In genomic region chr14:90971687-90972086, GRCh38 we compare ENCODE assay signal across 22 cellular contexts.
"Had no signal": no experiment of that assay in that cellular context is flagged by ENCODE, and none has a peak within 500 bp of the region (broad histone marks: within the 10 kb centered on the region; RNA-seq: fewer than 3 reads in every experiment).

No MANE protein-coding gene starts in this region.

- H3K27me3 ChIP-seq: MG63, SJSA1 had no signal

- H3K4me3 ChIP-seq: MG63, SJSA1, SK-N-MC had no signal

- H3K9me3 ChIP-seq: MG63, SJSA1 had no signal

- H3K36me3 ChIP-seq: MG63, SJSA1 had no signal

- H3K27ac ChIP-seq: SJSA1, SK-N-MC had no signal

- H3K4me1 ChIP-seq: SJSA1 had no signal

- DNase-seq: Karpas-422, KG1, MG63, NCI-H1092, NCI-H1105 treated with DMSO at 0.1 percent for 48 hours, NCI-H1417 treated with DMSO at 0.1 percent for 48 hours, NCI-H146, NCI-H187, NCI-H2029, NCI-H2081 treated with DMSO at 0.1 percent for 48 hours, NCI-H2171, NCI-H226, NCI-H446, NCI-H510A, NCI-H524 treated with DMSO at 0.1 percent for 48 hours, NCI-H69, NCI-H774, Right ventricle myocardium superior, RPMI8226, SIG-M5 had no signal
